ENCODE assay signal across 27 cellular contexts in the genomic region with DNA sequence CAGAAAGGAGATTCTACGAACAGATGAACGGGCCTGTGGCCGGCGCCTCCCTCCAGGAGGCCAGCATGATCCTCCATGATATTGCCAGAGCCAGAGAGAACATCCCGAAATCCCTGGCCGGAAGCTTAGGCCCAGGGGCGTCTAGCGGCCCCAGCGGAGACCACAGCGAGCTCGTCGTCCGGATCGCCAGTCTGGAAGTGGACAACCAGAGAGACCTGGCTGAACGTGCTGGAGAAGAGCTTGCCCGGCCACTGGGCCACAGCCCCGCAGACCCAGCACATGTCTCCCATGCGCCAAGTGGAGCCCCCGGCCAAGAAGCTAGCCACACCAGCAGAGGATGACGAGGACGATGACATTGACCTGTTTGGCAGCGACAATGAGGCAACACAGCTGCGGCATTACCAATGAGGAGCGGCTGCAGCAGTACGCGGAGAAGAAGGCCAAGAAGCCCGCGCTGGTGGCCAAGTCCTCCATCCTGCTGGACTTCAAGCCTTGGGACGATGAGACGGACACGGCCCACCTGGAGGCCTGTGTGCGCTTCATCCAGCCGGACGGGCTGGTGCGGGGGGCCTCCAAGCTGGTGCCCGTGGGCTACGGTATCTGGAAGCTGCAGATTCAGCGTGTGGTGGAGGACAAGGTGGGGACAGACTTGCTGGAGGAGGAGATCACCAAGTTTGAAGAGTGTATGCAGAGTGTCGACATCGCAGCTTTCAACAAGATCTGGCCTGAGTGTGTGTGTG.
"Had no signal": no experiment of that assay in that cellular context is flagged by ENCODE, and none has a peak within 500 bp of the region (broad histone marks: within the 10 kb centered on the region; RNA-seq: fewer than 3 reads in every experiment).

No MANE protein-coding gene starts in this region.

- H3K4me1 ChIP-seq: neural progenitor cell had no signal

- ATAC-seq: heart left ventricle; mucosa of descending colon; naive thymus-derived CD4-positive, alpha-beta T cell; sciatic nerve; upper lobe of right lung had no signal

- FAIRE-seq: urothelium cell line had no signal

- H3K27me3 Mint-ChIP-seq: progenitor cell of endocrine pancreas; stimulated activated naive CD8-positive, alpha-beta T cell treated with anti-CD3 and anti-CD28 coated beads, Interleukin-15, Interleukin-2, amounts not matched to agents 100 ng/mL and 50 ng/mL, for 24 hours had no signal

- H3K9me3 ChIP-seq: heart left ventricle, left ventricle myocardium inferior, mucosa of descending colon, ovary, right atrium auricular region, suprapubic skin, thoracic aorta, tibial artery, upper lobe of right lung had no signal

- H3K27me3 ChIP-seq: heart left ventricle, neural progenitor cell, ovary, right atrium auricular region, suprapubic skin, tibial artery, upper lobe of right lung had no signal

- H3K36me3 ChIP-seq: neural progenitor cell, ovary, upper lobe of right lung had no signal

- H3K27ac ChIP-seq: left ventricle myocardium inferior, neural progenitor cell, ovary, suprapubic skin, thoracic aorta, tibial artery, upper lobe of right lung had no signal

- H3K9me3 Mint-ChIP-seq: immature natural killer cell; neural progenitor cell; stimulated activated naive CD8-positive, alpha-beta T cell treated with anti-CD3 and anti-CD28 coated beads, Interleukin-15, Interleukin-2, amounts not matched to agents 100 ng/mL and 50 ng/mL, for 24 hours had no signal

- H2AFZ ChIP-seq: neural progenitor cell had no signal

- H3K4me2 ChIP-seq: neural progenitor cell had no signal

- H3K4me3 Mint-ChIP-seq: immature natural killer cell; naive thymus-derived CD4-positive, alpha-beta T cell; nephron progenitor cell; neural progenitor cell; stimulated activated naive CD8-positive, alpha-beta T cell treated with anti-CD3 and anti-CD28 coated beads, Interleukin-15, Interleukin-2, amounts not matched to agents 100 ng/mL and 50 ng/mL, for 24 hours had no signal

- DNase-seq: hypothalamus; immature natural killer cell; left ventricle myocardium inferior; midbrain; naive thymus-derived CD4-positive, alpha-beta T cell; nephron progenitor cell; ovary; stimulated activated CD4-positive, alpha-beta T cell treated with anti-CD3 and anti-CD28 coated beads, Interleukin-12 subunit alpha, Interleukin-12 subunit beta, amount 100 ng/mL, for 4 hours; stimulated activated CD4-positive, alpha-beta T cell treated with anti-CD3 and anti-CD28 coated beads, Interleukin-15, amount 100 ng/mL, for 24 hours; stimulated activated CD4-positive, alpha-beta T cell treated with anti-CD3 and anti-CD28 coated beads, Interleukin-2, amount 100 ng/mL, for 24 hours; stimulated activated CD4-positive, alpha-beta T cell treated with anti-CD3 and anti-CD28 coated beads, Interleukin-4, amount 100 ng/mL, for 1 hour; stimulated activated naive CD4-positive, alpha-beta T cell; tibial artery; trophoblast cell; upper lobe of right lung had no signal

- H3K36me3 Mint-ChIP-seq: neural progenitor cell had no signal

- H3K9ac ChIP-seq: neural progenitor cell had no signal

- H3K4me3 ChIP-seq: heart left ventricle, left ventricle myocardium inferior, lung, mucosa of descending colon, neural progenitor cell, ovary, right atrium auricular region, skin epidermis, suprapubic skin, thoracic aorta, tibial artery, upper lobe of right lung had no signal

- H3K4me1 Mint-ChIP-seq: neural progenitor cell had no signal

- H3K27ac Mint-ChIP-seq: naive thymus-derived CD4-positive, alpha-beta T cell; nephron progenitor cell; neural progenitor cell; progenitor cell of endocrine pancreas; stimulated activated naive CD8-positive, alpha-beta T cell treated with anti-CD3 and anti-CD28 coated beads, Interleukin-15, Interleukin-2, amounts not matched to agents 100 ng/mL and 50 ng/mL, for 24 hours had no signal
